Comparison of ENCODE assay signal across 11 cellular contexts in the genomic region with DNA sequence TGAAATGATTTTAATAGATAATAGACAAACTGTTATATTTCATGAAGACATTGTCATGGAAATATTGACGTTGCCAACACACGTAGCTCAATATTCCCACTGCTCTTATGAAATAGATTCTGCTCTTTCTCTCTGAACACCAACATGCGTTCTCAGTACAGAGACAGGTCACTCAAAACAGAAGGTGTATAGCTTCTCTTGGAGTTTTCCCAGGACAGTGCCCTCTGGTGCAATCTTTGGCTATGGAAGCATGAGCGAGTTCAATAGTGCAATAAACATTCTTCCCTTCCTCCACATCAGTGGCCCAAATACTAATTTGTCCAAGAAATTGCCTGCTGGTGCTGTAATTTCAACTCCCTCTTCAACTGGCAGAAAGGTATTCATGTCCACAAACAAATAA.
DNase-seq lines count a peak whose midpoint lies in the region; ATAC-seq, FAIRE-seq and TF ChIP-seq lines count a peak whose summit lies in the region.
"Had no signal": no experiment of that assay in that cellular context is flagged by ENCODE, and none has a peak within 500 bp of the region (broad histone marks: within the 10 kb centered on the region; RNA-seq: fewer than 3 reads in every experiment).

No MANE protein-coding gene starts in this region.

- no peaks in the 10 kb centered on the region for H3K9me3 ChIP-seq in ascending aorta

- H3K27me3 ChIP-seq in ascending aorta = no peaks in the 10 kb centered on the region

- no peak overlapping the region for H3K4me3 ChIP-seq in ascending aorta

- no peaks in the 10 kb centered on the region for H3K4me1 ChIP-seq in ascending aorta

- FAIRE-seq in islet of Langerhans (lab: Jason Lieb, UNC) (peak; percentile 78), urothelium cell line (lab: Jason Lieb, UNC) (peak; percentile 23)

- no peak for TF ChIP-seq CTCF in ascending aorta (IDR thresholded peaks at IDR 0.05)

- intact Hi-C loops in Right ventricle myocardium superior (cut with DNase I) (no loop called here), cardiac septum (cut with DNase I) (no loop called here), ascending aorta (cut with DNase I) (no loop called here)

- no peak overlapping the region for H3K27ac ChIP-seq in ascending aorta

- H3K36me3 ChIP-seq in ascending aorta = no peaks in the 10 kb centered on the region

- ATAC-seq in Right ventricle myocardium superior (ENCODE audit: poor library complexity) (peak; percentile 94), HG03039 (IDR thresholded peaks at IDR 0.05; ENCODE audit: unreplicated experiment) (no peak)
- ATAC-seq: activated CD8-positive, alpha-beta T cell treated with anti-CD3 and anti-CD28 coated beads for 36 hours; naive thymus-derived CD4-positive, alpha-beta T cell had no signal

- DNase-seq in Right ventricle myocardium superior (no peak), cardiac septum (ENCODE audit: low spot score) (no peak), cerebellum (ENCODE audit: low spot score) (peak; percentile 67), urothelium cell line (ENCODE audit: low spot score) (peak; percentile 13), NCI-H2029 treated with DMSO at 0.1 percent for 48 hours (lab: John Stamatoyannopoulos, UW) (no peak), ascending aorta (ENCODE audit: low spot score in 2 of 2) (no peak)
- DNase-seq: activated CD8-positive, alpha-beta T cell treated with anti-CD3 and anti-CD28 coated beads for 36 hours; naive thymus-derived CD4-positive, alpha-beta T cell; stimulated activated CD8-positive, alpha-beta memory T cell treated with anti-CD3 and anti-CD28 coated beads, Interleukin-4, amount 100 ng/mL, for 48 hours had no signal

Comparison
In these comparisons a context has a peak if more than half of its experiments do, and no peak if none do; other contexts are left out.
1. DNase-seq: peak in cerebellum (single experiment) and urothelium cell line (single experiment); none in Right ventricle myocardium superior (single experiment), cardiac septum (single experiment), NCI-H2029 treated with DMSO at 0.1 percent for 48 hours (single experiment) and ascending aorta (0 of 2).